ENCODE assay signal across 32 cellular contexts in genomic region chr6:21355638-21356037, GRCh38.
"Had no signal": no experiment of that assay in that cellular context is flagged by ENCODE, and none has a peak within 500 bp of the region (broad histone marks: within the 10 kb centered on the region; RNA-seq: fewer than 3 reads in every experiment).

No MANE protein-coding gene starts in this region.

- H3K4me3 ChIP-seq: body of pancreas, breast epithelium, MG63, PC-9 had no signal

- FAIRE-seq: astrocyte, RCC 7860 had no signal

- H2AFZ ChIP-seq: PC-9 had no signal

- H3K4me1 Mint-ChIP-seq: activated naive CD8-positive, alpha-beta T cell treated with anti-CD3 and anti-CD28 coated beads for 36 hours; activated T-helper 17 cell treated with anti-CD3 and anti-CD28 coated beads, Interleukin-2, amount 50 U/mL, for 72 hours had no signal

- H3K27ac ChIP-seq: body of pancreas, PC-9, RWPE1, WERI-Rb-1 had no signal

- H3K4me1 ChIP-seq: breast epithelium had no signal

- H3K36me3 ChIP-seq: breast epithelium, MG63, WERI-Rb-1 had no signal

- H3K4me2 ChIP-seq: PC-9 had no signal

- H3K36me3 Mint-ChIP-seq: activated naive CD8-positive, alpha-beta T cell treated with anti-CD3 and anti-CD28 coated beads for 36 hours had no signal

- H3K4me3 Mint-ChIP-seq: activated CD8-positive, alpha-beta T cell treated with anti-CD3 and anti-CD28 coated beads for 36 hours; activated naive CD8-positive, alpha-beta T cell treated with anti-CD3 and anti-CD28 coated beads for 36 hours; activated T-cell treated with anti-CD3 and anti-CD28 coated beads, Interleukin-2, amount 50 U/mL, for 72 hours; activated T-helper 17 cell treated with anti-CD3 and anti-CD28 coated beads, Interleukin-2, amount 50 U/mL, for 72 hours had no signal

- H3K27ac Mint-ChIP-seq: activated CD8-positive, alpha-beta T cell treated with anti-CD3 and anti-CD28 coated beads for 36 hours; activated naive CD8-positive, alpha-beta T cell treated with anti-CD3 and anti-CD28 coated beads for 36 hours; activated T-cell treated with anti-CD3 and anti-CD28 coated beads, Interleukin-2, amount 50 U/mL, for 72 hours; activated T-helper 17 cell treated with anti-CD3 and anti-CD28 coated beads, Interleukin-2, amount 50 U/mL, for 72 hours had no signal

- H3K27me3 ChIP-seq: body of pancreas, breast epithelium, MG63 had no signal

- H3K27me3 Mint-ChIP-seq: activated CD8-positive, alpha-beta T cell treated with anti-CD3 and anti-CD28 coated beads for 36 hours; activated T-helper 17 cell treated with anti-CD3 and anti-CD28 coated beads, Interleukin-2, amount 50 U/mL, for 72 hours had no signal

- H3K9me3 ChIP-seq: body of pancreas, breast epithelium, MG63 had no signal

- H3K9me3 Mint-ChIP-seq: activated CD8-positive, alpha-beta T cell treated with anti-CD3 and anti-CD28 coated beads for 36 hours; activated naive CD8-positive, alpha-beta T cell treated with anti-CD3 and anti-CD28 coated beads for 36 hours; activated T-cell treated with anti-CD3 and anti-CD28 coated beads, Interleukin-2, amount 50 U/mL, for 72 hours; activated T-helper 17 cell treated with anti-CD3 and anti-CD28 coated beads, Interleukin-2, amount 50 U/mL, for 72 hours had no signal

- DNase-seq: activated CD4-positive, alpha-beta T cell treated with anti-CD3 and anti-CD28 coated beads for 1 hour; activated CD4-positive, alpha-beta T cell treated with anti-CD3 and anti-CD28 coated beads for 48 hours; activated CD4-positive, CD25-positive, alpha-beta regulatory T cell; activated CD8-positive, alpha-beta T cell treated with anti-CD3 and anti-CD28 coated beads for 36 hours; activated effector memory CD4-positive, alpha-beta T cell treated with anti-CD3 and anti-CD28 coated beads, Interleukin-2, amount 50 U/mL, for 16 hours; activated naive CD4-positive, alpha-beta T cell; activated naive CD4-positive, alpha-beta T cell treated with anti-CD3 and anti-CD28 coated beads, Interleukin-2, amount 50 U/mL, for 16 hours; activated naive CD8-positive, alpha-beta T cell treated with anti-CD3 and anti-CD28 coated beads for 36 hours; activated T-cell treated with anti-CD3 and anti-CD28 coated beads, Interleukin-2, amount 50 U/mL, for 1 hour; activated T-cell treated with anti-CD3 and anti-CD28 coated beads, Interleukin-2, amount 50 U/mL, for 72 hours; amygdala; body of pancreas; Kasumi-1; KG1; MG63; NCI-H1048; NCI-H1105 treated with DMSO at 0.1 percent for 48 hours; NCI-H1436; NCI-H1694 treated with DMSO at 0.1 percent for 48 hours; NCI-H2029; NCI-H524 treated with DMSO at 0.1 percent for 48 hours; PC-9; SW 1271; T-helper 1 cell; T-helper 2 cell; T-helper 9 cell; WERI-Rb-1 had no signal
